Comparison of ENCODE assay signal across 8 cellular contexts in the genomic region with DNA sequence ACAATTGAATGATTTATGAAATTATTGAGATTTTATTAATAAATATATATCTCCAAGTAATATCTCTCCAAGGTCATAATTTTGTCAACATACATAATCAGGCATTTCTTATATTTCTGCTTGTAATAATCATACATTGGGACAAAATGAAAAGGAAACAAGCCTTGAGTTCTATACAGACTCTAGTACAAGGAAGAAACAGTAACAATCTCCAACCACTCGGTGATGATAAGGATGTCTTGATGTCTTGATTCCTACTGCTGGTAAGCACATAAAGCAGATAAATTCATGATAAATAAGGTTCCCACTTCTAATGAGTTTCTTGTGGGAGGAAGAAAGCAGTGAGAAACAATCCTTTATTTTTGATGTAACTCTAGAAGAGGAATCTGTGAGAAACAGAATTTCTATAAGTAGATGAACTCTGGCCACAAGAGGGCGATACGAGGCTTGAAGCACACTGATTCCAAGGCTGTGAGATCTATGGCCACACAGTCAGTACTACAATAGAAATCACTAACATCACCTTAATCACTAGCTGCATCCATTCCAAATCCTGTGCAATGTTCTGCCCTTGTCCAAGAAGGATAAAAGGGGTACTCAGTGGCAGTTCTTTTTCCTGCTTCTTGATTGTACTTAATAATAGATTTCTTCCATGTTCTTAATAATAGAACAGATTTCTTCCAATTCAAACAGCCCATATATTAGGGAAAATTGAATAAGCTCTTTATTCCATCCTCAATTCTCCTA. TPM values are rescaled to one million over a fixed set of nuclear protein-coding genes. Genes with fewer than 3 reads are reported as not detected.
DNase-seq lines count a peak whose midpoint lies in the region; ATAC-seq, FAIRE-seq and TF ChIP-seq lines count a peak whose summit lies in the region.

No MANE protein-coding gene starts in this region.

- dilution Hi-C loops in mammary epithelial cell (cut with HindIII; ENCODE audit: low sequenced_read_pairs), result no loop called here

- 18% methylated on average over 2 of the region's 3 CpGs for whole genome bisulfite sequencing in mammary epithelial cell (ENCODE audit: low coverage, missing lambda C conversion rate)

- peaks cover 7% of the 10 kb centered on the region for H3K9me3 ChIP-seq in WERI-Rb-1 (ENCODE audit: severe bottlenecking)
- H3K9me3 ChIP-seq in mammary epithelial cell (replicated peaks; ENCODE audit: insufficient read depth, low read length), result no peaks in the 10 kb centered on the region

- no peaks in the 10 kb centered on the region for H4K20me1 ChIP-seq in mammary epithelial cell (ENCODE audit: insufficient read depth, low read length)

- CTCF ChIA-PET in mammary epithelial cell (lab: Charles Lee; ENCODE audit: low non-redundant PET), result interaction anchor here (0.6 to 0.9 kb wide), 3 partner anchors 115 to 484 kb away, joined by 3 to 4 read pairs (median 4); no protein-coding TSS in a partner anchor

- FAIRE-seq in islet of Langerhans (lab: Jason Lieb, UNC), result peak; percentile 93

- H3K36me3 ChIP-seq in WERI-Rb-1 (no peaks in the 10 kb centered on the region), mammary epithelial cell (ENCODE audit: insufficient read depth, low read length) (no peaks in the 10 kb centered on the region)

- DNase-seq in DMS53 (lab: John Stamatoyannopoulos, UW) (peak; percentile 93), NCI-H2196 treated with DMSO at 0.1 percent for 48 hours (lab: John Stamatoyannopoulos, UW; ENCODE audit: unreplicated experiment) (peak; percentile 70), WERI-Rb-1 (peak; percentile 71), mammary epithelial cell (peak; percentile 62)
- peak; percentile 48 to 56 for DNase-seq in stimulated activated CD4-positive, alpha-beta T cell treated with anti-CD3 and anti-CD28 coated beads, Interleukin-1b, Interleukin-23, amount 100 ng/mL, for 1 hour (ENCODE audit: low read depth in 2 of 2)

- no peak overlapping the region for H2AFZ ChIP-seq in mammary epithelial cell (ENCODE audit: low read depth, low read length)

- no peaks in the 10 kb centered on the region for H3K27me3 ChIP-seq in WERI-Rb-1 (ENCODE audit: insufficient read depth, low read depth, severe bottlenecking)
- no peaks in the 10 kb centered on the region for H3K27me3 ChIP-seq in mammary epithelial cell (ENCODE audit: insufficient read depth, low read length)

- ATAC-seq in HG03060 (IDR thresholded peaks at IDR 0.05; ENCODE audit: low read depth, unreplicated experiment) (peak; percentile 59), HG02763 (IDR thresholded peaks at IDR 0.05; ENCODE audit: unreplicated experiment) (no peak)

- H3K27ac ChIP-seq in WERI-Rb-1, result no peak overlapping the region
- H3K27ac ChIP-seq in mammary epithelial cell (ENCODE audit: insufficient read depth, low read depth, low read length), result no peak overlapping the region

- no TSS peak for BruUV-seq in mammary epithelial cell (replicated peaks; lab: Mats Ljungman, UMichigan)

- no peak overlapping the region for H3K4me2 ChIP-seq in mammary epithelial cell (ENCODE audit: insufficient read depth, low read depth, low read length)

- H3K9ac ChIP-seq in mammary epithelial cell (ENCODE audit: insufficient read depth, low read length), result no peak overlapping the region

- H3K4me1 ChIP-seq in mammary epithelial cell (ENCODE audit: insufficient read depth, low read length), result no peaks in the 10 kb centered on the region

- TF ChIP-seq CTCF in WERI-Rb-1 (IDR thresholded peaks at IDR 0.05; ENCODE audit: low read depth, low read length), result peak; percentile 71
- peak; percentile 65 to 83 for TF ChIP-seq CTCF in mammary epithelial cell (conservative IDR thresholded peaks at IDR 0.05 in 1 of 2, IDR thresholded peaks at IDR 0.05 in 1 of 2; ENCODE audit: extremely low read depth in 1 of 2, insufficient read depth in 1 of 2, low read depth in 1 of 2, low read length in 2 of 2)

- H3K4me3 ChIP-seq in WERI-Rb-1 (ENCODE audit: low read depth, low read length) (no peak overlapping the region), mammary epithelial cell (replicated peaks in 1 of 3; ENCODE audit: insufficient read depth in 1 of 3, low read depth in 2 of 3, low read length in 3 of 3) (no peak overlapping the region)

- intact Hi-C loops in mammary epithelial cell (cut with micrococcal nuclease), result loop anchor here (1.0 to 5.0 kb wide), 3 partner anchors 34 to 280 kb away; no protein-coding TSS in a partner anchor

- in situ Hi-C loops in mammary epithelial cell (cut with MboI; ENCODE audit: low sequenced_read_pairs in 2 of 2), result loop anchor here (25.0 kb wide), 1 partner anchor 279 kb away; no protein-coding TSS in a partner anchor

- H3K79me2 ChIP-seq in mammary epithelial cell (ENCODE audit: insufficient read depth, low read length), result no peaks in the 10 kb centered on the region

RNA-seq across cellular contexts. Expression of gene LRRC8B, which starts 41.4 kb away (rescaled TPM):
- 1 to 10 TPM; 3.8 to 5.2 TPM for total RNA-seq in mammary epithelial cell
- polyA plus RNA-seq in mammary epithelial cell, result 1.7 TPM
- polyA minus RNA-seq in mammary epithelial cell, result 0.78 TPM
